Comparison of ENCODE assay signal across 9 cellular contexts in genomic region chr15:97504031-97504430, GRCh38.
A peak's percentile ranks its signal among the peaks of the same experiment; 100 is the strongest.
DNase-seq lines count a peak whose midpoint lies in the region; FAIRE-seq and TF ChIP-seq lines count a peak whose summit lies in the region.
"Had no signal": no experiment of that assay in that cellular context is flagged by ENCODE, and none has a peak within 500 bp of the region (broad histone marks: within the 10 kb centered on the region; RNA-seq: fewer than 3 reads in every experiment).

No MANE protein-coding gene starts in this region.

- H3K36me3 ChIP-seq in ACC112 (ENCODE audit: insufficient read depth, low read length), result no peaks in the 10 kb centered on the region
- H3K36me3 ChIP-seq in hepatocyte (replicated peaks; ENCODE audit: insufficient read depth, low read depth), result no peaks in the 10 kb centered on the region
- H3K36me3 ChIP-seq in kidney (ENCODE audit: control insufficient read depth in 1 of 2, insufficient read depth in 2 of 2, low read length in 2 of 2), result no peaks in the 10 kb centered on the region

- H3K9me3 ChIP-seq in hepatocyte (ENCODE audit: low read depth) (no peaks in the 10 kb centered on the region), kidney (ENCODE audit: control insufficient read depth in 1 of 2, low read length in 2 of 2) (no peaks in the 10 kb centered on the region)

- TF ChIP-seq CTCF in hepatocyte (IDR thresholded peaks at IDR 0.05; ENCODE audit: poor library complexity) (no peak), kidney (IDR thresholded peaks at IDR 0.05; ENCODE audit: borderline replicate concordance, extremely low read depth, insufficient read depth) (no peak)

- 74% methylated on average over 4 of the region's 4 CpGs for WGBS in hepatocyte (ENCODE audit: low lambda C conversion rate, missing lambda C conversion rate)

- H3K27ac ChIP-seq in ACC112 (ENCODE audit: low read depth, low read length) (peak overlapping the region; percentile 86), hepatocyte (no peak overlapping the region), kidney (ENCODE audit: low read depth in 2 of 2, low read length in 2 of 2) (no peak overlapping the region)

- no peak overlapping the region for H3K9ac ChIP-seq in kidney (ENCODE audit: low read length in 2 of 2)

- H3K9me2 ChIP-seq in hepatocyte (replicated peaks; ENCODE audit: insufficient read depth), result no peaks in the 10 kb centered on the region

- H4K20me1 ChIP-seq in hepatocyte (ENCODE audit: insufficient read depth, poor library complexity, severe bottlenecking), result no peaks in the 10 kb centered on the region

- H2AFZ ChIP-seq in ACC112 (ENCODE audit: low read length, unreplicated experiment) (peak overlapping the region; percentile 40), hepatocyte (no peak overlapping the region)

- intact Hi-C loops in kidney (cut with DNase I), result no loop called here

- H3K79me2 ChIP-seq in ACC112 (ENCODE audit: control insufficient read depth, insufficient read depth, low read length, unreplicated experiment), result no peaks in the 10 kb centered on the region
- no peaks in the 10 kb centered on the region for H3K79me2 ChIP-seq in hepatocyte

- H3K4me1 ChIP-seq in ACC112 (ENCODE audit: control insufficient read depth, insufficient read depth, low read length, unreplicated experiment) (peaks cover 20% of the 10 kb centered on the region), hepatocyte (ENCODE audit: insufficient read depth) (no peaks in the 10 kb centered on the region), kidney (ENCODE audit: control insufficient read depth in 1 of 2, insufficient read depth in 1 of 2, low read depth in 1 of 2, low read length in 2 of 2) (no peaks in the 10 kb centered on the region)

- H3K4me3 ChIP-seq in ACC112 (ENCODE audit: low read depth, low read length), result no peak overlapping the region
- H3K4me3 ChIP-seq in hepatocyte, result no peak overlapping the region
- H3K4me3 ChIP-seq in kidney (ENCODE audit: low read length in 2 of 2), result no peak overlapping the region

- FAIRE-seq in kidney (lab: Jason Lieb, UNC), result no peak

- no peak overlapping the region for H3K4me2 ChIP-seq in hepatocyte

- peak; percentile 15 for DNase-seq in M059J (ENCODE audit: low read depth)
- DNase-seq in amniotic epithelial cell (ENCODE audit: low read depth), result peak; percentile 4
- DNase-seq in hepatocyte (ENCODE audit: low spot score), result peak; percentile 39
- DNase-seq in NCI-H345 (lab: John Stamatoyannopoulos, UW), result no peak
- DNase-seq in NCI-H524 (lab: John Stamatoyannopoulos, UW), result no peak
- no peak for DNase-seq in AG08396 (ENCODE audit: low spot score)
- no peak for DNase-seq in kidney
- DNase-seq: T-cell had no signal

- H3K27me3 ChIP-seq in ACC112 (ENCODE audit: insufficient read depth, low read length) (no peaks in the 10 kb centered on the region), hepatocyte (no peaks in the 10 kb centered on the region)

Comparison
In these comparisons a context has a peak if more than half of its experiments do, and no peak if none do; other contexts are left out.
1. DNase-seq: peak in M059J (single experiment), amniotic epithelial cell (single experiment) and hepatocyte (single experiment); none in NCI-H345 (single experiment), NCI-H524 (0 of 2), AG08396 (single experiment) and kidney (single experiment).